Comparison of ENCODE assay signal across 1 cellular context in genomic region chr20:41006936-41007871, GRCh38.
TF ChIP-seq lines count a peak whose summit lies in the region.

No MANE protein-coding gene starts in this region.

TF ChIP-seq in HepG2, 621 proteins besides CTCF, POLR2A, EP300 and RAD21 (continued from another document):
- TF ChIP-seq PBX2 (CRISPR knock-in tag; IDR thresholded peaks at IDR 0.05) (no peak), HNRNPL (IDR thresholded peaks at IDR 0.05; ENCODE audit: low read depth, low read length) (0 out of 2 replicates have a peak, but pooled peaks have one; percentile 64), DR1 (CRISPR knock-in tag; IDR thresholded peaks at IDR 0.05) (0 out of 2 replicates have a peak, but pooled peaks have one; percentile 63), MED8 (CRISPR knock-in tag; IDR thresholded peaks at IDR 0.05; ENCODE audit: insufficient replicate concordance) (peak; percentile 66), AKAP8 (CRISPR knock-in tag; IDR thresholded peaks at IDR 0.05) (0 out of 2 replicates have a peak, but pooled peaks have one; percentile 23), PATZ1 (CRISPR knock-in tag; IDR thresholded peaks at IDR 0.05) (peak; percentile 14; the same call in 1 of the 2 replicates), TEF (CRISPR knock-in tag; IDR thresholded peaks at IDR 0.05) (no peak; the same call in 1 of the 2 replicates), BRD4 (CRISPR knock-in tag; IDR thresholded peaks at IDR 0.05) (0 out of 2 replicates have a peak, but pooled peaks have one; percentile 32), BCL3 (CRISPR knock-in tag; IDR thresholded peaks at IDR 0.05) (no peak), ATF3 (CRISPR knock-in tag; IDR thresholded peaks at IDR 0.05) (no peak)
